25 cellular contexts compared by ENCODE assay signal in the genomic region with DNA sequence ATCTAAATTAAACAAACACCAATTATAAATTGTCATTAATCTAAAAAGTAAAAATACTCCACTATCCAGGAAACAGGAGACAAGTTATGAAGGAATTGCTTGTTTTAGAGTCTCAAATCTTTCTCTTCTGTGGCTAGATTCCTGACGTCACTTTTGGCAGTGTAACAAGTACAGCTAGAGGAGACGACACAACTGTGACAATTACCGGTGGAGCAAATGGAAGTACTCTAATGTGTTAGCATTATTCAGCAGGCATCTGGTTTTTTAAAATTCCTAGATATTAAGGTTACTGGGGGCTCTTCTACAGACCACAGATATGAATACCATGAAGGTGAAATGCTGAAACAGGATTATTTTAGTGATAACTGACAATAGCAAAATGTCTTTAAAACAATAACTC.
DNase-seq lines count a peak whose midpoint lies in the region; ATAC-seq and TF ChIP-seq lines count a peak whose summit lies in the region.
"Had no signal": no experiment of that assay in that cellular context is flagged by ENCODE, and none has a peak within 500 bp of the region (broad histone marks: within the 10 kb centered on the region; RNA-seq: fewer than 3 reads in every experiment).

No MANE protein-coding gene starts in this region.

- no peaks in the 10 kb centered on the region for H3K9me3 ChIP-seq in SJCRH30 (replicated peaks)
- no peaks in the 10 kb centered on the region for H3K9me3 ChIP-seq in hepatocyte (ENCODE audit: low read depth)
- H3K9me3 ChIP-seq: breast epithelium, esophagus muscularis mucosa, gastrocnemius medialis, left ventricle myocardium inferior, ovary, Peyer's patch had no signal

- H3K36me3 ChIP-seq in SJCRH30 (no peaks in the 10 kb centered on the region), hepatocyte (replicated peaks; ENCODE audit: insufficient read depth, low read depth) (no peaks in the 10 kb centered on the region)
- H3K36me3 ChIP-seq: breast epithelium, esophagus muscularis mucosa, gastrocnemius medialis, left ventricle myocardium inferior, ovary, Peyer's patch had no signal

- 50% methylated on average over 3 of the region's 3 CpGs for WGBS in hepatocyte (ENCODE audit: low lambda C conversion rate, missing lambda C conversion rate)

- peaks cover 8% of the 10 kb centered on the region; the same call in 1 of the 2 replicates for H3K4me1 ChIP-seq in SJCRH30
- H3K4me1 ChIP-seq in hepatocyte (ENCODE audit: insufficient read depth) = no peaks in the 10 kb centered on the region
- H3K4me1 ChIP-seq: breast epithelium, gastrocnemius medialis, left ventricle myocardium inferior, Peyer's patch had no signal

- intact Hi-C loops in dorsolateral prefrontal cortex (cut with DNase I) = no loop called here

- H4K20me1 ChIP-seq in hepatocyte (ENCODE audit: insufficient read depth, poor library complexity, severe bottlenecking) = no peaks in the 10 kb centered on the region

- no peaks in the 10 kb centered on the region for H3K27me3 ChIP-seq in SJCRH30
- H3K27me3 ChIP-seq in hepatocyte = no peaks in the 10 kb centered on the region
- peaks cover 0 to 4% (median 0%) of the 10 kb centered on the region in 45 donors for H3K27me3 ChIP-seq in dorsolateral prefrontal cortex
- H3K27me3 ChIP-seq: breast epithelium, esophagus muscularis mucosa, gastrocnemius medialis, ovary, Peyer's patch had no signal

- ATAC-seq in stimulated activated naive CD8-positive, alpha-beta T cell treated with anti-CD3 and anti-CD28 coated beads, Interleukin-15, Interleukin-2, amounts not matched to agents 100 U/mL and 50 U/mL, for 24 hours = no peak
- ATAC-seq: gastrocnemius medialis; natural killer cell treated with Interleukin-12 subunit alpha and Interleukin-12 subunit beta and Interleukin-15 and Interleukin-18, amount 100 ng/mL, for 72 hours; stimulated activated effector memory CD8-positive, alpha-beta T cell treated with anti-CD3 and anti-CD28 coated beads, Interleukin-12 subunit alpha, Interleukin-12 subunit beta, amount 100 ng/mL, for 72 hours had no signal

- H3K4me3 ChIP-seq in SJCRH30 = no peak overlapping the region
- no peak overlapping the region for H3K4me3 ChIP-seq in hepatocyte
- no peak overlapping the region for H3K4me3 ChIP-seq in dorsolateral prefrontal cortex
- H3K4me3 ChIP-seq: breast epithelium, esophagus muscularis mucosa, gastrocnemius medialis, left ventricle myocardium inferior, ovary, Peyer's patch had no signal

- peaks cover 12% of the 10 kb centered on the region for H3K4me1 Mint-ChIP-seq in endothelial cell (ENCODE audit: unreplicated experiment)
- H3K4me1 Mint-ChIP-seq in activated naive CD8-positive, alpha-beta T cell treated with anti-CD3 and anti-CD28 coated beads for 36 hours = no peaks in the 10 kb centered on the region
- H3K4me1 Mint-ChIP-seq: CD4-positive, CD25-positive, alpha-beta regulatory T cell; stimulated activated effector memory CD8-positive, alpha-beta T cell treated with anti-CD3 and anti-CD28 coated beads, Interleukin-12 subunit alpha, Interleukin-12 subunit beta, amount 100 ng/mL, for 72 hours had no signal

- TF ChIP-seq CTCF in hepatocyte (IDR thresholded peaks at IDR 0.05; ENCODE audit: poor library complexity) (no peak), dorsolateral prefrontal cortex (IDR thresholded peaks at IDR 0.05 in 54 of 56, conservative IDR thresholded peaks at IDR 0.05 in 2 of 56; ENCODE audit: low read depth in 1 of 56, partially characterized antibody in 56 of 56) (no peak), endothelial cell (IDR thresholded peaks at IDR 0.05; ENCODE audit: unreplicated experiment) (no peak)

- H3K4me3 Mint-ChIP-seq in endothelial cell (ENCODE audit: unreplicated experiment) = no peak overlapping the region
- H3K4me3 Mint-ChIP-seq in activated naive CD8-positive, alpha-beta T cell treated with anti-CD3 and anti-CD28 coated beads for 36 hours = no peak overlapping the region
- H3K4me3 Mint-ChIP-seq: activated naive CD4-positive, alpha-beta T cell treated with anti-CD3 and anti-CD28 coated beads for 36 hours; activated T-helper 1 cell treated with anti-CD3 and anti-CD28 coated beads, Interleukin-12 subunit alpha, Interleukin-12 subunit beta, Interleukin-2, Interleukin-4 antibody, amounts not matched to agents 30 ng/mL and 10 ng/mL and 1 ng/mL, durations not matched to agents 14 hours and 24 hours and 36 hours; CD4-positive, CD25-positive, alpha-beta regulatory T cell; natural killer cell treated with Interleukin-12 subunit alpha and Interleukin-12 subunit beta and Interleukin-15 and Interleukin-18, amount 100 ng/mL, for 72 hours; stimulated activated effector memory CD8-positive, alpha-beta T cell treated with anti-CD3 and anti-CD28 coated beads, Interleukin-12 subunit alpha, Interleukin-12 subunit beta, amount 100 ng/mL, for 72 hours had no signal

- no peaks in the 10 kb centered on the region for H3K79me2 ChIP-seq in hepatocyte

- no peaks in the 10 kb centered on the region for H3K9me2 ChIP-seq in hepatocyte (replicated peaks; ENCODE audit: insufficient read depth)

- no peak overlapping the region for H3K4me2 ChIP-seq in hepatocyte

- H3K27ac ChIP-seq in SJCRH30 = peak overlapping the region; percentile 16; the same call in 1 of the 2 replicates
- H3K27ac ChIP-seq in hepatocyte = no peak overlapping the region
- H3K27ac ChIP-seq in dorsolateral prefrontal cortex = no peak overlapping the region
- H3K27ac ChIP-seq: breast epithelium, esophagus muscularis mucosa, gastrocnemius medialis, left ventricle myocardium inferior, ovary, Peyer's patch had no signal

- no peak overlapping the region for H2AFZ ChIP-seq in hepatocyte

- H3K27ac Mint-ChIP-seq in endothelial cell (ENCODE audit: unreplicated experiment) = no peak overlapping the region
- no peak overlapping the region for H3K27ac Mint-ChIP-seq in activated naive CD8-positive, alpha-beta T cell treated with anti-CD3 and anti-CD28 coated beads for 36 hours
- H3K27ac Mint-ChIP-seq: activated naive CD4-positive, alpha-beta T cell treated with anti-CD3 and anti-CD28 coated beads for 36 hours; activated T-helper 1 cell treated with anti-CD3 and anti-CD28 coated beads, Interleukin-12 subunit alpha, Interleukin-12 subunit beta, Interleukin-2, Interleukin-4 antibody, amounts not matched to agents 30 ng/mL and 10 ng/mL and 1 ng/mL, durations not matched to agents 14 hours and 24 hours and 36 hours; CD4-positive, CD25-positive, alpha-beta regulatory T cell; natural killer cell treated with Interleukin-12 subunit alpha and Interleukin-12 subunit beta and Interleukin-15 and Interleukin-18, amount 100 ng/mL, for 72 hours; stimulated activated effector memory CD8-positive, alpha-beta T cell treated with anti-CD3 and anti-CD28 coated beads, Interleukin-12 subunit alpha, Interleukin-12 subunit beta, amount 100 ng/mL, for 72 hours had no signal

- no peaks in the 10 kb centered on the region for H3K36me3 Mint-ChIP-seq in endothelial cell (ENCODE audit: low read depth, unreplicated experiment)
- no peaks in the 10 kb centered on the region for H3K36me3 Mint-ChIP-seq in activated naive CD8-positive, alpha-beta T cell treated with anti-CD3 and anti-CD28 coated beads for 36 hours
- H3K36me3 Mint-ChIP-seq: CD4-positive, CD25-positive, alpha-beta regulatory T cell; stimulated activated effector memory CD8-positive, alpha-beta T cell treated with anti-CD3 and anti-CD28 coated beads, Interleukin-12 subunit alpha, Interleukin-12 subunit beta, amount 100 ng/mL, for 72 hours had no signal

- no peaks in the 10 kb centered on the region for H3K9me3 Mint-ChIP-seq in endothelial cell (ENCODE audit: unreplicated experiment)
- peaks cover 4% of the 10 kb centered on the region for H3K9me3 Mint-ChIP-seq in activated naive CD8-positive, alpha-beta T cell treated with anti-CD3 and anti-CD28 coated beads for 36 hours
- H3K9me3 Mint-ChIP-seq: activated naive CD4-positive, alpha-beta T cell treated with anti-CD3 and anti-CD28 coated beads for 36 hours; activated T-helper 1 cell treated with anti-CD3 and anti-CD28 coated beads, Interleukin-12 subunit alpha, Interleukin-12 subunit beta, Interleukin-2, Interleukin-4 antibody, amounts not matched to agents 30 ng/mL and 10 ng/mL and 1 ng/mL, durations not matched to agents 14 hours and 24 hours and 36 hours had no signal

- H3K27me3 Mint-ChIP-seq in endothelial cell (ENCODE audit: unreplicated experiment) = peaks cover 1% of the 10 kb centered on the region
- no peaks in the 10 kb centered on the region for H3K27me3 Mint-ChIP-seq in activated naive CD8-positive, alpha-beta T cell treated with anti-CD3 and anti-CD28 coated beads for 36 hours
- H3K27me3 Mint-ChIP-seq: CD4-positive, CD25-positive, alpha-beta regulatory T cell; natural killer cell treated with Interleukin-12 subunit alpha and Interleukin-12 subunit beta and Interleukin-15 and Interleukin-18, amount 100 ng/mL, for 72 hours had no signal

- DNase-seq in H4 (ENCODE audit: low spot score) (peak; percentile 80), SJCRH30 (peak; percentile 55 to 76), hepatocyte (ENCODE audit: low spot score) (peak; percentile 15), putamen (ENCODE audit: low spot score) (peak; percentile 5), dorsolateral prefrontal cortex (no peak), endothelial cell (ENCODE audit: low spot score) (no peak)
- no peak for DNase-seq in stimulated activated naive CD8-positive, alpha-beta T cell treated with anti-CD3 and anti-CD28 coated beads, Interleukin-15, Interleukin-2, amounts not matched to agents 100 U/mL and 50 U/mL, for 24 hours
- no peak for DNase-seq in activated naive CD8-positive, alpha-beta T cell treated with anti-CD3 and anti-CD28 coated beads for 36 hours
- DNase-seq: activated CD4-positive, alpha-beta T cell treated with anti-CD3 and anti-CD28 coated beads, Interleukin-2, amount 50 U/mL, for 48 hours; activated naive CD4-positive, alpha-beta T cell treated with anti-CD3 and anti-CD28 coated beads for 36 hours; CD4-positive, CD25-positive, alpha-beta regulatory T cell; EL; gastrocnemius medialis; Karpas-422; left ventricle myocardium inferior; NCI-H1436 treated with DMSO at 0.1 percent for 48 hours; ovary; Peyer's patch; stimulated activated CD4-positive, alpha-beta T cell treated with anti-CD3 and anti-CD28 coated beads, Interleukin-12 subunit alpha, Interleukin-12 subunit beta, amount 100 ng/mL, for 4 hours; stimulated activated CD4-positive, alpha-beta T cell treated with anti-CD3 and anti-CD28 coated beads, Interleukin-4, amount 100 ng/mL, for 1 hour had no signal

Comparison
In these comparisons a context has a peak if more than half of its experiments do, and no peak if none do; other contexts are left out.
1. DNase-seq: peak in H4 (single experiment), SJCRH30 (2 of 2), hepatocyte (single experiment) and putamen (single experiment); none in dorsolateral prefrontal cortex (0 of 10), endothelial cell (single experiment), stimulated activated naive CD8-positive, alpha-beta T cell treated with anti-CD3 and anti-CD28 coated beads, Interleukin-15, Interleukin-2, amounts not matched to agents 100 U/mL and 50 U/mL, for 24 hours (single experiment) and activated naive CD8-positive, alpha-beta T cell treated with anti-CD3 and anti-CD28 coated beads for 36 hours (single experiment).